In genomic region chr3:133799794-133800585, GRCh38 we compare ENCODE assay signal across 11 cellular contexts. TPM values are rescaled to one million over a fixed set of nuclear protein-coding genes. Genes with fewer than 3 reads are reported as not detected.
DNase-seq lines count a peak whose midpoint lies in the region; TF ChIP-seq lines count a peak whose summit lies in the region.
"Had no signal": no experiment of that assay in that cellular context is flagged by ENCODE, and none has a peak within 500 bp of the region (broad histone marks: within the 10 kb centered on the region; RNA-seq: fewer than 3 reads in every experiment).

No MANE protein-coding gene starts in this region.

- POLR2A ChIA-PET in HEK293T (lab: Yijun Ruan, JAX): no interaction called here

- no peak overlapping the region for H3K4ac ChIP-seq in trophoblast cell (ENCODE audit: low read depth, low read length)

- H4K91ac ChIP-seq in trophoblast cell (ENCODE audit: low read depth, low read length): no peak overlapping the region

- BruUV-seq in mammary epithelial cell (replicated peaks; lab: Mats Ljungman, UMichigan): no TSS peak

- no peak for TF ChIP-seq POLR2A in NB4 (IDR thresholded peaks at IDR 0.05; ENCODE audit: extremely low read depth, insufficient read length)

- in situ Hi-C loops in mammary epithelial cell (cut with MboI; ENCODE audit: low sequenced_read_pairs in 2 of 2): loop anchor here in 1 of 2 donors (10.0 kb wide), 2 partner anchors 135 to 355 kb away; partner anchors contain the start of gene TOPBP1

- no peak overlapping the region for H2BK120ac ChIP-seq in trophoblast cell (ENCODE audit: insufficient read depth, low read length, poor library complexity)

- H3K79me2 ChIP-seq in mammary epithelial cell (ENCODE audit: insufficient read depth, low read length): no peaks in the 10 kb centered on the region
- H3K79me2 ChIP-seq in trophoblast cell (ENCODE audit: control insufficient read depth, insufficient read depth, low read length, poor library complexity): no peaks in the 10 kb centered on the region

- no peaks in the 10 kb centered on the region for H4K20me1 ChIP-seq in mammary epithelial cell (ENCODE audit: insufficient read depth, low read length)

- H3K4me2 ChIP-seq in mammary epithelial cell (ENCODE audit: insufficient read depth, low read depth, low read length) (peak overlapping the region; percentile 48), trophoblast cell (ENCODE audit: low read length) (no peak overlapping the region)

- H4K12ac ChIP-seq in trophoblast cell (ENCODE audit: low read depth, low read length): no peak overlapping the region

- H3K14ac ChIP-seq in trophoblast cell (ENCODE audit: low read length): no peak overlapping the region

- intact Hi-C loops in mammary epithelial cell (cut with micrococcal nuclease): no loop called here

- H2BK12ac ChIP-seq in trophoblast cell (ENCODE audit: low read length): no peak overlapping the region

- 48% methylated on average over 6 of the region's 7 CpGs for WGBS in mammary epithelial cell (ENCODE audit: low coverage, missing lambda C conversion rate)
- no CpG with 5 or more reads among the region's 7 CpGs for WGBS in trophoblast cell (ENCODE audit: extremely low coverage, insufficient coverage, insufficient read length)

- peak overlapping the region; percentile 23 for H3K27ac ChIP-seq in mammary epithelial cell (ENCODE audit: insufficient read depth, low read depth, low read length)
- H3K27ac ChIP-seq in trophoblast cell (ENCODE audit: low read depth, low read length): no peak overlapping the region
- H3K27ac ChIP-seq: uterus had no signal

- H3K27me3 ChIP-seq in mammary epithelial cell (ENCODE audit: insufficient read depth, low read length) (no peaks in the 10 kb centered on the region), trophoblast cell (ENCODE audit: insufficient read depth, low read length) (no peaks in the 10 kb centered on the region)
- H3K27me3 ChIP-seq: uterus had no signal

- H2AFZ ChIP-seq in mammary epithelial cell (ENCODE audit: low read depth, low read length): peak overlapping the region; percentile 2
- no peak overlapping the region for H2AFZ ChIP-seq in trophoblast cell (ENCODE audit: insufficient read depth, low read length, poor library complexity)

- H2BK5ac ChIP-seq in trophoblast cell (ENCODE audit: low read depth, low read length, poor library complexity): no peak overlapping the region

- CTCF ChIA-PET in mammary epithelial cell (lab: Charles Lee; ENCODE audit: low non-redundant PET) (interaction anchor here (0.6 kb wide), 1 partner anchor 13 kb away, joined by 3 read pairs; no protein-coding TSS in a partner anchor), HEK293T (lab: Yijun Ruan, JAX) (no interaction called here)

- TF ChIP-seq CTCF in NB4 (IDR thresholded peaks at IDR 0.05; ENCODE audit: low read depth, low read length) (no peak), mammary epithelial cell (conservative IDR thresholded peaks at IDR 0.05 in 1 of 2, IDR thresholded peaks at IDR 0.05 in 1 of 2; ENCODE audit: extremely low read depth in 1 of 2, insufficient read depth in 1 of 2, low read depth in 1 of 2, low read length in 2 of 2) (no peak)

- H3K4me3 ChIP-seq in NB4 (ENCODE audit: low read depth, low read length) (no peak overlapping the region), mammary epithelial cell (replicated peaks in 1 of 3; ENCODE audit: insufficient read depth in 1 of 3, low read depth in 2 of 3, low read length in 3 of 3) (no peak overlapping the region), trophoblast cell (ENCODE audit: low read depth, low read length) (no peak overlapping the region)
- H3K4me3 ChIP-seq: uterus had no signal

- H3K4me1 ChIP-seq in mammary epithelial cell (ENCODE audit: insufficient read depth, low read length) (peaks cover 13% of the 10 kb centered on the region), trophoblast cell (ENCODE audit: control insufficient read depth in 1 of 2, insufficient read depth in 2 of 2, low read length in 2 of 2) (peaks cover 0 to under 1% of the 10 kb centered on the region in 2 experiments)
- H3K4me1 ChIP-seq: uterus had no signal

- no peak overlapping the region for H2AK5ac ChIP-seq in trophoblast cell (ENCODE audit: low read length)

- dilution Hi-C loops in mammary epithelial cell (cut with HindIII; ENCODE audit: low sequenced_read_pairs): no loop called here

- peak overlapping the region; percentile 3 for H3K23ac ChIP-seq in trophoblast cell (ENCODE audit: low read length)

- H3K9me3 ChIP-seq in mammary epithelial cell (replicated peaks; ENCODE audit: insufficient read depth, low read length) (no peaks in the 10 kb centered on the region), trophoblast cell (ENCODE audit: insufficient read depth, low read depth, low read length) (peaks cover 2% of the 10 kb centered on the region)
- H3K9me3 ChIP-seq: uterus had no signal

- no peaks in the 10 kb centered on the region for H3K79me1 ChIP-seq in trophoblast cell (ENCODE audit: low read length)

- H3K18ac ChIP-seq in trophoblast cell (ENCODE audit: low read length): no peak overlapping the region

- DNase-seq in GF-D8 (lab: John Stamatoyannopoulos, UW): peak; percentile 39
- DNase-seq in NB4 (ENCODE audit: low read depth): peak; percentile 59
- peak; percentile 94 for DNase-seq in mammary epithelial cell
- peak; percentile 69 to 86 for DNase-seq in trophoblast cell
- DNase-seq in C1 segment of cervical spinal cord (lab: John Stamatoyannopoulos, UW): no peak
- no peak for DNase-seq in cerebellum (ENCODE audit: low spot score)
- DNase-seq in HEK293T (ENCODE audit: extremely low spot score): no peak
- no peak for DNase-seq in activated naive CD4-positive, alpha-beta T cell treated with anti-CD3 and anti-CD28 coated beads, Interleukin-2, amount 50 U/mL, for 16 hours
- DNase-seq: activated CD8-positive, alpha-beta T cell treated with anti-CD3 and anti-CD28 coated beads for 36 hours; hippocampal formation; uterus had no signal

- H3K36me3 ChIP-seq in mammary epithelial cell (ENCODE audit: insufficient read depth, low read length) (no peaks in the 10 kb centered on the region), trophoblast cell (ENCODE audit: control insufficient read depth in 1 of 2, insufficient read depth in 2 of 2, low read length in 2 of 2) (no peaks in the 10 kb centered on the region)
- H3K36me3 ChIP-seq: uterus had no signal

- H4K8ac ChIP-seq in trophoblast cell (ENCODE audit: low read depth, low read length): no peak overlapping the region

- no peak overlapping the region for H3K9ac ChIP-seq in mammary epithelial cell (ENCODE audit: insufficient read depth, low read length)
- no peak overlapping the region for H3K9ac ChIP-seq in trophoblast cell (ENCODE audit: low read length)

TF ChIP-seq in HEK293T, 16 proteins besides CTCF, POLR2A, EP300 and RAD21:
- no peak for TF ChIP-seq PKNOX1 (IDR thresholded peaks at IDR 0.05)
- no peak for TF ChIP-seq SP1 (IDR thresholded peaks at IDR 0.05)
- no peak for TF ChIP-seq FOXM1 (IDR thresholded peaks at IDR 0.05; ENCODE audit: borderline replicate concordance)
- TF ChIP-seq CTBP1 (IDR thresholded peaks at IDR 0.05; ENCODE audit: borderline replicate concordance): no peak
- TF ChIP-seq ZNF384 (IDR thresholded peaks at IDR 0.05): no peak
- no peak for TF ChIP-seq HDGF (IDR thresholded peaks at IDR 0.05; ENCODE audit: borderline replicate concordance)
- TF ChIP-seq ELF4 (IDR thresholded peaks at IDR 0.05): no peak
- TF ChIP-seq NFRKB (IDR thresholded peaks at IDR 0.05): no peak
- no peak for TF ChIP-seq BHLHE40 (IDR thresholded peaks at IDR 0.05; ENCODE audit: borderline replicate concordance)
- no peak for TF ChIP-seq LEF1 (IDR thresholded peaks at IDR 0.05; ENCODE audit: borderline replicate concordance)
- no peak for TF ChIP-seq FOXK2 (IDR thresholded peaks at IDR 0.05)
- TF ChIP-seq TARDBP (IDR thresholded peaks at IDR 0.05): no peak
- no peak for TF ChIP-seq FOXA1 (IDR thresholded peaks at IDR 0.05)
- TF ChIP-seq L3MBTL2 (conservative IDR thresholded peaks at IDR 0.05): no peak
- TF ChIP-seq SUZ12 (IDR thresholded peaks at IDR 0.05): no peak
- TF ChIP-seq ARNT (IDR thresholded peaks at IDR 0.05): no peak

RNA-seq across cellular contexts. Expression of gene SRPRB, which starts 5.6 kb away (rescaled TPM):
- total RNA-seq in mammary epithelial cell (10 to 100 TPM; 79.0 to 92.6 TPM), cerebellum (21.1 TPM)
- polyA plus RNA-seq in mammary epithelial cell: 56.2 TPM
- polyA minus RNA-seq in mammary epithelial cell: 29.8 TPM
- polyA plus RNA-seq in trophoblast cell (2013): 38.7 and 40.6 TPM in 2 replicates

RNA-seq across cellular contexts. Expression of gene TF, which starts 53.8 kb away (rescaled TPM):
- total RNA-seq in mammary epithelial cell (under 1 TPM; 0.09 to 0.50 TPM), cerebellum (10.2 TPM)
- polyA plus RNA-seq in mammary epithelial cell: 0.08 TPM
- not detected for polyA minus RNA-seq in mammary epithelial cell
- 0.32 and 0.34 TPM in 2 replicates for polyA plus RNA-seq in trophoblast cell (2013)

Comparison
In these comparisons a context has a peak if more than half of its experiments do, and no peak if none do; other contexts are left out.
1. DNase-seq: peak in GF-D8 (single experiment), NB4 (single experiment), mammary epithelial cell (single experiment) and trophoblast cell (2 of 2); none in C1 segment of cervical spinal cord (0 of 14), cerebellum (single experiment), HEK293T (single experiment) and activated naive CD4-positive, alpha-beta T cell treated with anti-CD3 and anti-CD28 coated beads, Interleukin-2, amount 50 U/mL, for 16 hours (single experiment).